Comparison of ENCODE assay signal across 1 cellular context in the genomic region with DNA sequence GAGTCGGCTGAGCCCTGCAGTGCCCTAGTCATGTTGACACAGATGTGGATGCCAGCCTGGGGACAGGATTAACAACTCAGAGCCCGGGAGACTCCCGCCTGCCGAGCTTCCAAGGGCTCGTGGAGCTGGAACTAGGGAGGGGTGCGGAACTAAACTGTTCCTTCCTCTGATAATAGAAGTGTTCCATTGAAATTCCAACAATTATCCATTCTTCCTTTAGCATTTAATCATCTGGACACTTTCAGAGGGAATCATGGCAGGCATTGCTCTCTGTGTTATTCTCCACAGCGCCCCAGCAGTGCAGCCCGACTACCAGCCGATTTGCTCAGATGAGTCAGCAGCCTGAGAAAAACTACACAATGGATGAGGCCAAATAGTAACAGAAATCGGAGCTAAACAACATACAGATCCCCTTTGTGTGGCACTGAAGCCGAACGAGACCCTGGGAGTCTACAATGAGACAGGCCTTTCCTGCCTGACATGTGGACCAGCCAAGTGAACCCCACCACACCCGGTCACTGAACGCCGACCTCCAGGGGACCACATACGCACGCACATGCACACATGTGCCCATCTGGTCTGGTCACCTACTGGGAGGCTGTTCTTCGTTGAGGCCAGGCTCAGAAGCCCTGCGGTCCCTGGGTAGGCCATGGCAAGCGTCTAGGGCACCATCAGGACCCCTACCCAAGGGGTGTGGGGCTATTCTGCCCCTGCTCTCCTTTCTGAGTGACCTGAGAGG.
A peak's percentile ranks its signal among the peaks of the same experiment; 100 is the strongest.
TF ChIP-seq lines count a peak whose summit lies in the region.

No MANE protein-coding gene starts in this region.

TF ChIP-seq in HepG2, 621 proteins besides CTCF, POLR2A, EP300 and RAD21 (continued from another document and continues in another):
- TF ChIP-seq, protein P1, sequence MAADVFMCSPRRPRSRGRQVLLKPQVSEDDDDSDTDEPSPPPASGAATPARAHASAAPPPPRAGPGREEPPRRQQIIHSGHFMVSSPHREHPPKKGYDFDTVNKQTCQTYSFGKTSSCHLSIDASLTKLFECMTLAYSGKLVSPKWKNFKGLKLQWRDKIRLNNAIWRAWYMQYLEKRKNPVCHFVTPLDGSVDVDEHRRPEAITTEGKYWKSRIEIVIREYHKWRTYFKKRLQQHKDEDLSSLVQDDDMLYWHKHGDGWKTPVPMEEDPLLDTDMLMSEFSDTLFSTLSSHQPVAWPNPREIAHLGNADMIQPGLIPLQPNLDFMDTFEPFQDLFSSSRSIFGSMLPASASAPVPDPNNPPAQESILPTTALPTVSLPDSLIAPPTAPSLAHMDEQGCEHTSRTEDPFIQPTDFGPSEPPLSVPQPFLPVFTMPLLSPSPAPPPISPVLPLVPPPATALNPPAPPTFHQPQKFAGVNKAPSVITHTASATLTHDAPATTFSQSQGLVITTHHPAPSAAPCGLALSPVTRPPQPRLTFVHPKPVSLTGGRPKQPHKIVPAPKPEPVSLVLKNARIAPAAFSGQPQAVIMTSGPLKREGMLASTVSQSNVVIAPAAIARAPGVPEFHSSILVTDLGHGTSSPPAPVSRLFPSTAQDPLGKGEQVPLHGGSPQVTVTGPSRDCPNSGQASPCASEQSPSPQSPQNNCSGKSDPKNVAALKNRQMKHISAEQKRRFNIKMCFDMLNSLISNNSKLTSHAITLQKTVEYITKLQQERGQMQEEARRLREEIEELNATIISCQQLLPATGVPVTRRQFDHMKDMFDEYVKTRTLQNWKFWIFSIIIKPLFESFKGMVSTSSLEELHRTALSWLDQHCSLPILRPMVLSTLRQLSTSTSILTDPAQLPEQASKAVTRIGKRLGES (CRISPR knock-in tag; IDR thresholded peaks at IDR 0.05; ENCODE audit: borderline replicate concordance): no peak
- TF ChIP-seq, protein P2, sequence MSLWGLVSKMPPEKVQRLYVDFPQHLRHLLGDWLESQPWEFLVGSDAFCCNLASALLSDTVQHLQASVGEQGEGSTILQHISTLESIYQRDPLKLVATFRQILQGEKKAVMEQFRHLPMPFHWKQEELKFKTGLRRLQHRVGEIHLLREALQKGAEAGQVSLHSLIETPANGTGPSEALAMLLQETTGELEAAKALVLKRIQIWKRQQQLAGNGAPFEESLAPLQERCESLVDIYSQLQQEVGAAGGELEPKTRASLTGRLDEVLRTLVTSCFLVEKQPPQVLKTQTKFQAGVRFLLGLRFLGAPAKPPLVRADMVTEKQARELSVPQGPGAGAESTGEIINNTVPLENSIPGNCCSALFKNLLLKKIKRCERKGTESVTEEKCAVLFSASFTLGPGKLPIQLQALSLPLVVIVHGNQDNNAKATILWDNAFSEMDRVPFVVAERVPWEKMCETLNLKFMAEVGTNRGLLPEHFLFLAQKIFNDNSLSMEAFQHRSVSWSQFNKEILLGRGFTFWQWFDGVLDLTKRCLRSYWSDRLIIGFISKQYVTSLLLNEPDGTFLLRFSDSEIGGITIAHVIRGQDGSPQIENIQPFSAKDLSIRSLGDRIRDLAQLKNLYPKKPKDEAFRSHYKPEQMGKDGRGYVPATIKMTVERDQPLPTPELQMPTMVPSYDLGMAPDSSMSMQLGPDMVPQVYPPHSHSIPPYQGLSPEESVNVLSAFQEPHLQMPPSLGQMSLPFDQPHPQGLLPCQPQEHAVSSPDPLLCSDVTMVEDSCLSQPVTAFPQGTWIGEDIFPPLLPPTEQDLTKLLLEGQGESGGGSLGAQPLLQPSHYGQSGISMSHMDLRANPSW (CRISPR knock-in tag; IDR thresholded peaks at IDR 0.05; ENCODE audit: borderline replicate concordance): no peak
- TF ChIP-seq RXRB (CRISPR knock-in tag; IDR thresholded peaks at IDR 0.05; ENCODE audit: borderline replicate concordance) (peak; percentile 12; the same call in 1 of the 2 replicates), ZNF891 (CRISPR knock-in tag; IDR thresholded peaks at IDR 0.05) (0 out of 2 replicates have a peak, but pooled peaks have one; percentile 30), NFYC (CRISPR knock-in tag; IDR thresholded peaks at IDR 0.05) (no peak), NFE2L1 (CRISPR knock-in tag; IDR thresholded peaks at IDR 0.05; ENCODE audit: borderline replicate concordance) (0 out of 2 replicates have a peak, but pooled peaks have one; percentile 35), ZNF253 (CRISPR knock-in tag; IDR thresholded peaks at IDR 0.05; ENCODE audit: borderline replicate concordance) (no peak), ZNF263 (CRISPR knock-in tag; IDR thresholded peaks at IDR 0.05) (no peak), HNF4A (CRISPR knock-in tag; IDR thresholded peaks at IDR 0.05) (no peak), ZNF614 (CRISPR knock-in tag; IDR thresholded peaks at IDR 0.05; ENCODE audit: borderline replicate concordance) (0 out of 2 replicates have a peak, but pooled peaks have one; percentile 6), ZNF768 (CRISPR knock-in tag; IDR thresholded peaks at IDR 0.05) (no peak), MIER3 (CRISPR knock-in tag; IDR thresholded peaks at IDR 0.05; ENCODE audit: borderline replicate concordance) (no peak), NRL (CRISPR knock-in tag; IDR thresholded peaks at IDR 0.05; ENCODE audit: borderline replicate concordance) (peak; percentile 32; the same call in 1 of the 2 replicates), ZNF652 (CRISPR knock-in tag; IDR thresholded peaks at IDR 0.05; ENCODE audit: borderline replicate concordance, low read depth) (no peak), ERF (CRISPR knock-in tag; IDR thresholded peaks at IDR 0.05) (0 out of 2 replicates have a peak, but pooled peaks have one; percentile 50), ZNF547 (CRISPR knock-in tag; IDR thresholded peaks at IDR 0.05) (0 out of 2 replicates have a peak, but pooled peaks have one; percentile 56), FOSL2 (CRISPR knock-in tag; IDR thresholded peaks at IDR 0.05) (peak; percentile 87), ZNF460 (CRISPR knock-in tag; IDR thresholded peaks at IDR 0.05; ENCODE audit: borderline replicate concordance) (no peak), ZNF788 (CRISPR knock-in tag; IDR thresholded peaks at IDR 0.05; ENCODE audit: borderline replicate concordance) (no peak), ZNF121 (CRISPR knock-in tag; IDR thresholded peaks at IDR 0.05) (no peak), MLLT10 (CRISPR knock-in tag; IDR thresholded peaks at IDR 0.05) (no peak), ZNF790 (CRISPR knock-in tag; IDR thresholded peaks at IDR 0.05; ENCODE audit: borderline replicate concordance) (no peak), FOXC1 (CRISPR knock-in tag; IDR thresholded peaks at IDR 0.05; ENCODE audit: borderline replicate concordance) (no peak), ZNF83 (CRISPR knock-in tag; IDR thresholded peaks at IDR 0.05; ENCODE audit: borderline replicate concordance) (0 out of 2 replicates have a peak, but pooled peaks have one; percentile 33), ZNF543 (CRISPR knock-in tag; IDR thresholded peaks at IDR 0.05) (no peak), KLF15 (CRISPR knock-in tag; IDR thresholded peaks at IDR 0.05; ENCODE audit: borderline replicate concordance) (no peak), NFE2 (CRISPR knock-in tag; IDR thresholded peaks at IDR 0.05) (peak; percentile 82), ISX (CRISPR knock-in tag; conservative IDR thresholded peaks at IDR 0.05) (no peak), SYNCRIP (IDR thresholded peaks at IDR 0.05; ENCODE audit: insufficient read depth, low read depth, low read length) (no peak), GTF3A (CRISPR knock-in tag; conservative IDR thresholded peaks at IDR 0.05) (no peak), GABPB1 (CRISPR knock-in tag; IDR thresholded peaks at IDR 0.05) (0 out of 2 replicates have a peak, but pooled peaks have one; percentile 39)
- TF ChIP-seq, protein P3, sequence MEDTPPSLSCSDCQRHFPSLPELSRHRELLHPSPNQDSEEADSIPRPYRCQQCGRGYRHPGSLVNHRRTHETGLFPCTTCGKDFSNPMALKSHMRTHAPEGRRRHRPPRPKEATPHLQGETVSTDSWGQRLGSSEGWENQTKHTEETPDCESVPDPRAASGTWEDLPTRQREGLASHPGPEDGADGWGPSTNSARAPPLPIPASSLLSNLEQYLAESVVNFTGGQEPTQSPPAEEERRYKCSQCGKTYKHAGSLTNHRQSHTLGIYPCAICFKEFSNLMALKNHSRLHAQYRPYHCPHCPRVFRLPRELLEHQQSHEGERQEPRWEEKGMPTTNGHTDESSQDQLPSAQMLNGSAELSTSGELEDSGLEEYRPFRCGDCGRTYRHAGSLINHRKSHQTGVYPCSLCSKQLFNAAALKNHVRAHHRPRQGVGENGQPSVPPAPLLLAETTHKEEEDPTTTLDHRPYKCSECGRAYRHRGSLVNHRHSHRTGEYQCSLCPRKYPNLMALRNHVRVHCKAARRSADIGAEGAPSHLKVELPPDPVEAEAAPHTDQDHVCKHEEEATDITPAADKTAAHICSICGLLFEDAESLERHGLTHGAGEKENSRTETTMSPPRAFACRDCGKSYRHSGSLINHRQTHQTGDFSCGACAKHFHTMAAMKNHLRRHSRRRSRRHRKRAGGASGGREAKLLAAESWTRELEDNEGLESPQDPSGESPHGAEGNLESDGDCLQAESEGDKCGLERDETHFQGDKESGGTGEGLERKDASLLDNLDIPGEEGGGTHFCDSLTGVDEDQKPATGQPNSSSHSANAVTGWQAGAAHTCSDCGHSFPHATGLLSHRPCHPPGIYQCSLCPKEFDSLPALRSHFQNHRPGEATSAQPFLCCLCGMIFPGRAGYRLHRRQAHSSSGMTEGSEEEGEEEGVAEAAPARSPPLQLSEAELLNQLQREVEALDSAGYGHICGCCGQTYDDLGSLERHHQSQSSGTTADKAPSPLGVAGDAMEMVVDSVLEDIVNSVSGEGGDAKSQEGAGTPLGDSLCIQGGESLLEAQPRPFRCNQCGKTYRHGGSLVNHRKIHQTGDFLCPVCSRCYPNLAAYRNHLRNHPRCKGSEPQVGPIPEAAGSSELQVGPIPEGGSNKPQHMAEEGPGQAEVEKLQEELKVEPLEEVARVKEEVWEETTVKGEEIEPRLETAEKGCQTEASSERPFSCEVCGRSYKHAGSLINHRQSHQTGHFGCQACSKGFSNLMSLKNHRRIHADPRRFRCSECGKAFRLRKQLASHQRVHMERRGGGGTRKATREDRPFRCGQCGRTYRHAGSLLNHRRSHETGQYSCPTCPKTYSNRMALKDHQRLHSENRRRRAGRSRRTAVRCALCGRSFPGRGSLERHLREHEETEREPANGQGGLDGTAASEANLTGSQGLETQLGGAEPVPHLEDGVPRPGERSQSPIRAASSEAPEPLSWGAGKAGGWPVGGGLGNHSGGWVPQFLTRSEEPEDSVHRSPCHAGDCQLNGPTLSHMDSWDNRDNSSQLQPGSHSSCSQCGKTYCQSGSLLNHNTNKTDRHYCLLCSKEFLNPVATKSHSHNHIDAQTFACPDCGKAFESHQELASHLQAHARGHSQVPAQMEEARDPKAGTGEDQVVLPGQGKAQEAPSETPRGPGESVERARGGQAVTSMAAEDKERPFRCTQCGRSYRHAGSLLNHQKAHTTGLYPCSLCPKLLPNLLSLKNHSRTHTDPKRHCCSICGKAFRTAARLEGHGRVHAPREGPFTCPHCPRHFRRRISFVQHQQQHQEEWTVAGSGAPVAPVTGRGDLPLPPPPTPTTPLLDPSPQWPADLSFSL (CRISPR knock-in tag; IDR thresholded peaks at IDR 0.05): 0 out of 2 replicates have a peak, but pooled peaks have one; percentile 37
- TF ChIP-seq, protein P4, sequence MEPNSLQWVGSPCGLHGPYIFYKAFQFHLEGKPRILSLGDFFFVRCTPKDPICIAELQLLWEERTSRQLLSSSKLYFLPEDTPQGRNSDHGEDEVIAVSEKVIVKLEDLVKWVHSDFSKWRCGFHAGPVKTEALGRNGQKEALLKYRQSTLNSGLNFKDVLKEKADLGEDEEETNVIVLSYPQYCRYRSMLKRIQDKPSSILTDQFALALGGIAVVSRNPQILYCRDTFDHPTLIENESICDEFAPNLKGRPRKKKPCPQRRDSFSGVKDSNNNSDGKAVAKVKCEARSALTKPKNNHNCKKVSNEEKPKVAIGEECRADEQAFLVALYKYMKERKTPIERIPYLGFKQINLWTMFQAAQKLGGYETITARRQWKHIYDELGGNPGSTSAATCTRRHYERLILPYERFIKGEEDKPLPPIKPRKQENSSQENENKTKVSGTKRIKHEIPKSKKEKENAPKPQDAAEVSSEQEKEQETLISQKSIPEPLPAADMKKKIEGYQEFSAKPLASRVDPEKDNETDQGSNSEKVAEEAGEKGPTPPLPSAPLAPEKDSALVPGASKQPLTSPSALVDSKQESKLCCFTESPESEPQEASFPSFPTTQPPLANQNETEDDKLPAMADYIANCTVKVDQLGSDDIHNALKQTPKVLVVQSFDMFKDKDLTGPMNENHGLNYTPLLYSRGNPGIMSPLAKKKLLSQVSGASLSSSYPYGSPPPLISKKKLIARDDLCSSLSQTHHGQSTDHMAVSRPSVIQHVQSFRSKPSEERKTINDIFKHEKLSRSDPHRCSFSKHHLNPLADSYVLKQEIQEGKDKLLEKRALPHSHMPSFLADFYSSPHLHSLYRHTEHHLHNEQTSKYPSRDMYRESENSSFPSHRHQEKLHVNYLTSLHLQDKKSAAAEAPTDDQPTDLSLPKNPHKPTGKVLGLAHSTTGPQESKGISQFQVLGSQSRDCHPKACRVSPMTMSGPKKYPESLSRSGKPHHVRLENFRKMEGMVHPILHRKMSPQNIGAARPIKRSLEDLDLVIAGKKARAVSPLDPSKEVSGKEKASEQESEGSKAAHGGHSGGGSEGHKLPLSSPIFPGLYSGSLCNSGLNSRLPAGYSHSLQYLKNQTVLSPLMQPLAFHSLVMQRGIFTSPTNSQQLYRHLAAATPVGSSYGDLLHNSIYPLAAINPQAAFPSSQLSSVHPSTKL (CRISPR knock-in tag; IDR thresholded peaks at IDR 0.05): peak; percentile 20; the same call in 1 of the 2 replicates
- TF ChIP-seq, protein P5, sequence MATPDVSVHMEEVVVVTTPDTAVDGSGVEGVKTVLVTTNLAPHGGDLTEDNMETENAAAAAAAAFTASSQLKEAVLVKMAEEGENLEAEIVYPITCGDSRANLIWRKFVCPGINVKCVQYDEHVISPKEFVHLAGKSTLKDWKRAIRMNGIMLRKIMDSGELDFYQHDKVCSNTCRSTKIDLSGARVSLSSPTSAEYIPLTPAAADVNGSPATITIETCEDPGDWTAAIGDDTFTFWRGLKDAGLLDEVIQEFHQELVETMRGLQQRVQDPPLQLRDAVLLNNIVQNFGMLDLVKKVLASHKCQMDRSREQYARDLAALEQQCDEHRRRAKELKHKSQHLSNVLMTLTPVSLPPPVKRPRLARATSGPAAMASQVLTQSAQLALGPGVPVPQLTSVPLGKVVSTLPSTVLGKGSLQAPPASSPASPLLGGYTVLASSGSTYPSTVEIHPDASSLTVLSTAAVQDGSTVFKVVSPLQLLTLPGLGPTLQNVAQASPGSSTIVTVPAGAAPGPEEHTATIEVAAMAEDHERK (CRISPR knock-in tag; IDR thresholded peaks at IDR 0.05; ENCODE audit: low read depth): no peak
- TF ChIP-seq, protein P6, sequence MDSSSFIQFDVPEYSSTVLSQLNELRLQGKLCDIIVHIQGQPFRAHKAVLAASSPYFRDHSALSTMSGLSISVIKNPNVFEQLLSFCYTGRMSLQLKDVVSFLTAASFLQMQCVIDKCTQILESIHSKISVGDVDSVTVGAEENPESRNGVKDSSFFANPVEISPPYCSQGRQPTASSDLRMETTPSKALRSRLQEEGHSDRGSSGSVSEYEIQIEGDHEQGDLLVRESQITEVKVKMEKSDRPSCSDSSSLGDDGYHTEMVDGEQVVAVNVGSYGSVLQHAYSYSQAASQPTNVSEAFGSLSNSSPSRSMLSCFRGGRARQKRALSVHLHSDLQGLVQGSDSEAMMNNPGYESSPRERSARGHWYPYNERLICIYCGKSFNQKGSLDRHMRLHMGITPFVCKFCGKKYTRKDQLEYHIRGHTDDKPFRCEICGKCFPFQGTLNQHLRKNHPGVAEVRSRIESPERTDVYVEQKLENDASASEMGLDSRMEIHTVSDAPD (CRISPR knock-in tag; IDR thresholded peaks at IDR 0.05): no peak
